ENCODE assay signal across 21 cellular contexts in genomic region chr9:124355032-124355940, GRCh38. TPM values are rescaled to one million over a fixed set of nuclear protein-coding genes. Genes with fewer than 3 reads are reported as not detected.
DNase-seq lines count a peak whose midpoint lies in the region; ATAC-seq, FAIRE-seq and TF ChIP-seq lines count a peak whose summit lies in the region.
"Had no signal": no experiment of that assay in that cellular context is flagged by ENCODE, and none has a peak within 500 bp of the region (broad histone marks: within the 10 kb centered on the region; RNA-seq: fewer than 3 reads in every experiment).

No MANE protein-coding gene starts in this region.

- no peaks in the 10 kb centered on the region for H3K27me3 ChIP-seq in Loucy (ENCODE audit: insufficient read depth, low read length, poor library complexity, severe bottlenecking)
- H3K27me3 ChIP-seq in endothelial cell of umbilical vein (ENCODE audit: control insufficient read depth in 2 of 2, insufficient read depth in 2 of 2, low read length in 2 of 2), result no peaks in the 10 kb centered on the region
- H3K27me3 ChIP-seq: ovary, right lobe of liver, tibial artery had no signal

- no peaks in the 10 kb centered on the region for H3K9me3 Mint-ChIP-seq in type B pancreatic cell
- H3K9me3 Mint-ChIP-seq: activated T-cell treated with anti-CD3 and anti-CD28 coated beads, Interleukin-2, amount 50 U/mL, for 72 hours; stimulated activated memory B cell treated with anti-CD40 and anti-IgM and Interleukin-4, amounts not matched to agents 10 μg/mL and 1 μg/mL and 100 μg/mL, for 72 hours had no signal

- H3K27ac Mint-ChIP-seq in type B pancreatic cell, result no peak overlapping the region
- H3K27ac Mint-ChIP-seq: activated T-cell treated with anti-CD3 and anti-CD28 coated beads, Interleukin-2, amount 50 U/mL, for 72 hours had no signal

- ATAC-seq in Right ventricle myocardium superior (ENCODE audit: poor library complexity) (no peak), HG03571 (IDR thresholded peaks at IDR 0.05; ENCODE audit: unreplicated experiment) (no peak), GM21723 (IDR thresholded peaks at IDR 0.05; ENCODE audit: unreplicated experiment) (no peak)
- ATAC-seq: activated T-cell treated with anti-CD3 and anti-CD28 coated beads, Interleukin-2, amount 50 U/mL, for 72 hours; stimulated activated memory B cell treated with anti-CD40 and anti-IgM and Interleukin-4, amounts not matched to agents 10 μg/mL and 1 μg/mL and 100 μg/mL, for 72 hours had no signal

- no peak overlapping the region for H3K27ac ChIP-seq in endothelial cell of umbilical vein (ENCODE audit: insufficient read depth, low read depth, low read length)
- H3K27ac ChIP-seq: KMS-11, ovary, right lobe of liver, tibial artery had no signal

- no TSS peak for BruUV-seq in endothelial cell of umbilical vein (replicated peaks; lab: Mats Ljungman, UMichigan)

- POLR2A ChIA-PET in endothelial cell of umbilical vein (lab: Charles Lee), result interaction anchor here (0.6 kb wide), 1 partner anchor 12 kb away, joined by 9 read pairs; no protein-coding TSS in a partner anchor

- peak overlapping the region; percentile 46 for H3K4me3 ChIP-seq in Loucy (ENCODE audit: low read length, poor library complexity, severe bottlenecking)
- H3K4me3 ChIP-seq in endothelial cell of umbilical vein (replicated peaks in 1 of 3; ENCODE audit: insufficient read depth in 1 of 3, low read depth in 1 of 3, low read length in 3 of 3), result no peak overlapping the region
- H3K4me3 ChIP-seq: ovary, right lobe of liver, tibial artery had no signal

- CTCF ChIA-PET in endothelial cell of umbilical vein (lab: Charles Lee), result interaction anchor here (1.6 kb wide), 1 partner anchor 228 kb away, joined by 8 read pairs; no protein-coding TSS in a partner anchor

- dilution Hi-C loops in endothelial cell of umbilical vein (cut with MboI; ENCODE audit: extremely low pct_ligation_motif_present, low sequenced_read_pairs), result no loop called here

- H3K9ac ChIP-seq in Loucy (ENCODE audit: low read depth, low read length, poor library complexity, severe bottlenecking), result peak overlapping the region; percentile 69
- no peak overlapping the region for H3K9ac ChIP-seq in endothelial cell of umbilical vein (replicated peaks; ENCODE audit: extremely low read depth, insufficient read depth, low read length)
- H3K9ac ChIP-seq: KMS-11 had no signal

- H3K9me1 ChIP-seq in endothelial cell of umbilical vein (replicated peaks; ENCODE audit: control insufficient read depth, extremely low read depth, insufficient read depth, low read length), result no peaks in the 10 kb centered on the region

- FAIRE-seq in endothelial cell of umbilical vein (lab: Jason Lieb, UNC), result no peak
- FAIRE-seq: TTC549 had no signal

- DNase-seq in cardiac septum (ENCODE audit: low spot score), result peak; percentile 69
- no peak for DNase-seq in Right ventricle myocardium superior
- no peak for DNase-seq in endothelial cell of umbilical vein (ENCODE audit: low read depth, low spot score)
- peak; percentile 37 for DNase-seq in type B pancreatic cell (ENCODE audit: extremely low spot score, unreplicated experiment)
- no peak for DNase-seq in central memory CD4-positive, alpha-beta T cell
- DNase-seq: activated CD4-positive, alpha-beta T cell treated with anti-CD3 and anti-CD28 coated beads, Interleukin-2, amount 50 U/mL, for 1 hour; activated T-cell treated with anti-CD3 and anti-CD28 coated beads, Interleukin-2, amount 50 U/mL, for 72 hours; DMS79 treated with DMSO at 0.1 percent for 48 hours; effector memory CD4-positive, alpha-beta T cell; NCI-H1092; NCI-H2081; NCI-H524 treated with DMSO at 0.1 percent for 48 hours; ovary; right lobe of liver; tibial artery had no signal

- H3K79me2 ChIP-seq in Loucy (ENCODE audit: insufficient read depth, low read length) (peaks cover 64% of the 10 kb centered on the region), endothelial cell of umbilical vein (ENCODE audit: control insufficient read depth, insufficient read depth, low read length) (peaks cover 56% of the 10 kb centered on the region)

- peaks cover 5% of the 10 kb centered on the region for H3K4me1 Mint-ChIP-seq in type B pancreatic cell (ENCODE audit: unreplicated experiment)

- H3K36me3 ChIP-seq in Loucy (ENCODE audit: insufficient read depth, low read length) (peaks cover 55% of the 10 kb centered on the region; the same call in 1 of the 2 replicates), endothelial cell of umbilical vein (ENCODE audit: control insufficient read depth in 2 of 2, extremely low read depth in 1 of 2, insufficient read depth in 2 of 2, low read length in 2 of 2) (peaks cover 7 to 32% of the 10 kb centered on the region in 2 experiments)
- H3K36me3 ChIP-seq: ovary had no signal

- H3K4me2 ChIP-seq in Loucy (ENCODE audit: low read depth, low read length, poor library complexity, severe bottlenecking) (peak overlapping the region; percentile 67), endothelial cell of umbilical vein (ENCODE audit: insufficient read depth, low read length) (no peak overlapping the region)
- H3K4me2 ChIP-seq: KMS-11 had no signal

- peaks cover 19% of the 10 kb centered on the region for H3K36me3 Mint-ChIP-seq in type B pancreatic cell

- H3K4me3 Mint-ChIP-seq in type B pancreatic cell, result no peak overlapping the region
- H3K4me3 Mint-ChIP-seq: activated T-cell treated with anti-CD3 and anti-CD28 coated beads, Interleukin-2, amount 50 U/mL, for 72 hours had no signal

- no peaks in the 10 kb centered on the region for H3F3A ChIP-seq in Loucy (ENCODE audit: low read depth)

- no peak for TF ChIP-seq POLR2A in endothelial cell of umbilical vein (IDR thresholded peaks at IDR 0.05; ENCODE audit: low read depth, low read length)

- no peaks in the 10 kb centered on the region for H3K27me3 Mint-ChIP-seq in type B pancreatic cell
- H3K27me3 Mint-ChIP-seq: stimulated activated memory B cell treated with anti-CD40 and anti-IgM and Interleukin-4, amounts not matched to agents 10 μg/mL and 1 μg/mL and 100 μg/mL, for 72 hours had no signal

- H3K9me3 ChIP-seq in Loucy (ENCODE audit: insufficient read depth, low read depth, low read length), result no peaks in the 10 kb centered on the region
- H3K9me3 ChIP-seq in endothelial cell of umbilical vein (replicated peaks; ENCODE audit: control insufficient read depth, insufficient read depth, low read length), result no peaks in the 10 kb centered on the region
- H3K9me3 ChIP-seq: ovary, right lobe of liver, tibial artery had no signal

- H3K4me1 ChIP-seq in Loucy (ENCODE audit: insufficient read depth, low read length, poor library complexity, severe bottlenecking) (peaks cover 28% of the 10 kb centered on the region), endothelial cell of umbilical vein (ENCODE audit: control insufficient read depth, extremely low read depth, insufficient read depth, low read length) (no peaks in the 10 kb centered on the region)

- TF ChIP-seq CTCF in Loucy (conservative IDR thresholded peaks at IDR 0.05; ENCODE audit: low read length) (no peak), endothelial cell of umbilical vein (IDR thresholded peaks at IDR 0.05; ENCODE audit: extremely low read depth in 1 of 2, insufficient read depth in 1 of 2, low read depth in 1 of 2, low read length in 2 of 2) (no peak), type B pancreatic cell (conservative IDR thresholded peaks at IDR 0.05) (no peak)

- H2AFZ ChIP-seq in Loucy (ENCODE audit: low read length) (no peak overlapping the region), endothelial cell of umbilical vein (ENCODE audit: low read depth, low read length) (no peak overlapping the region)

- intact Hi-C loops in cardiac septum (cut with DNase I), result no loop called here
- intact Hi-C loops in Right ventricle myocardium superior (cut with DNase I), result no loop called here
- intact Hi-C loops in endothelial cell of umbilical vein (cut with micrococcal nuclease), result no loop called here

- no peaks in the 10 kb centered on the region for H3K9me2 ChIP-seq in Loucy (replicated peaks; ENCODE audit: low read depth, low read length)

- H4K20me1 ChIP-seq in Loucy (ENCODE audit: insufficient read depth, low read length, poor library complexity, severe bottlenecking) (peaks cover 12% of the 10 kb centered on the region), endothelial cell of umbilical vein (replicated peaks; ENCODE audit: control insufficient read depth, extremely low read depth, insufficient read depth, low read length) (peaks cover 2% of the 10 kb centered on the region)

TF ChIP-seq in endothelial cell of umbilical vein, 7 proteins besides CTCF, POLR2A, EP300 and RAD21:
- TF ChIP-seq POLR2AphosphoS5 (IDR thresholded peaks at IDR 0.05; ENCODE audit: insufficient read depth, low read depth, low read length) (peak; percentile 18), JUN (IDR thresholded peaks at IDR 0.05; ENCODE audit: borderline replicate concordance, insufficient read depth, insufficient read length, low read depth) (no peak)
TF ChIP-seq in endothelial cell of umbilical vein: peak in this region for 1.

RNA-seq across cellular contexts. Expression of gene PSMB7, which starts 60.0 kb away (rescaled TPM):
- total RNA-seq in cardiac septum (133 TPM), Right ventricle myocardium superior (172 TPM), endothelial cell of umbilical vein (227 and 241 TPM in 2 replicates), type B pancreatic cell (ENCODE audit: low replicate concordance) (148 and 168 TPM in 2 replicates)
- 350 and 366 TPM in 2 replicates for polyA plus RNA-seq in endothelial cell of umbilical vein
- polyA plus RNA-seq in endothelial cell of umbilical vein (2011; cell fraction: cytosol; rRNA removed), result 404 and 449 TPM in 2 replicates
- 197 and 198 TPM in 2 replicates for polyA plus RNA-seq in endothelial cell of umbilical vein (2011; cell fraction: nucleus; rRNA removed)
- 406 and 445 TPM in 2 replicates for polyA plus RNA-seq in endothelial cell of umbilical vein (2012)
- polyA minus RNA-seq in endothelial cell of umbilical vein, result 275 and 309 TPM in 2 replicates
- polyA minus RNA-seq in endothelial cell of umbilical vein (2011; cell fraction: cytosol; rRNA and poly(A)+ RNA removed), result 220 TPM
- polyA minus RNA-seq in endothelial cell of umbilical vein (2011; cell fraction: nucleus; rRNA and poly(A)+ RNA removed), result 92.8 and 128 TPM in 2 replicates

Comparison
In these comparisons a context has a peak if more than half of its experiments do, and no peak if none do; other contexts are left out.
1. DNase-seq: peak in cardiac septum (single experiment) and type B pancreatic cell (single experiment); none in Right ventricle myocardium superior (single experiment), endothelial cell of umbilical vein (single experiment) and central memory CD4-positive, alpha-beta T cell (single experiment).